8 cellular contexts compared by ENCODE assay signal in the genomic region with DNA sequence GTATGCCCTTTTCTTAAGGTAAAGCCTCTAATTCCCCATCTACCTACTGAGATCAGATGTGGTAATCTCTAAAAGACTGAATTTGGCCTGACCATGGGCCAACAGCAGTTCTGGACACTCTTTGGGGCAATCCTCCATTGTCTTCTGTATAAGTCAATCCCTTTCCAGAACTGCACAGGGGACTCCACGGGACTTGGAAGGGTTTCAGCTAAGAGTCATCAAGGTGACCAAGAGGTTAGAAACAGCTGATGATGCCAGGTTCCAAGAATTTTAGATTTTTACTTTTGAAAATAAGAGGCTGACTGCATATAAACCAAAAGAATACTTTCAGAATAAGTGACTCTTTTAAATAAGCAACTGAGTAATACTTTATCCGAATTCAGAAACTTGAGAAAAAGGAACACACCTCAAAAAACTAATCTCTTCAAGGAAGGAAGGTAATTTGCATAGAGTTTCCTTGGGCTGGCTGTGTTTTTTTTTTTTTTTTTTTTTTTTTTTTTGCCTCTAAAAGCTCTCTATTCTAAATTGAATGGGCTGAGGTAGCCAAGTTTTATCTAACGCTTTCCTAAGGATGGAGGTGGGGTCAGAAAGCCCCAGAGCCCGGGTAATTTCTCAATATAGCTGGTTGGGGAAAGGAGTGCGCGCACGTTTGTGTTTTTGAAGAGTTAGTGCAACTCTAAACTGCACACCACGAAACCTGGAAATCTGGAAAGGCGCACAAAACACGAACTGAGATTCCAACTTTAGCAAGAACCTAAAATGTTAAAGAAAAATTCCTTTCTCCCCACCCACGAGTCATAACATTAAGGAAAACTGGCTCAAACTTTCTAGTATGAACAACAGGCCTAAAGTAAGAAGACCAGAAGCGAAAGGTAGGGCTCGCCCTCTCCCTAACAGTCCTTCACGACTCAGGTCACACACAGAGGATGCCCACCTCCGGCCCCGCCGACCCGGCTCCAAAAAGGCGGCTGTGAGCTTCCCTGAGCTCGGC. TPM values are rescaled to one million over a fixed set of nuclear protein-coding genes. Genes with fewer than 3 reads are reported as not detected.
DNase-seq lines count a peak whose midpoint lies in the region; ATAC-seq and TF ChIP-seq lines count a peak whose summit lies in the region.

No MANE protein-coding gene starts in this region.

- H3K27me3 ChIP-seq in BLaER1 treated with 17β-estradiol and CSF1 and Interleukin-3, amounts not matched to agents 10 nM and 100 nM, result no peaks in the 10 kb centered on the region

- H3K4me3 ChIP-seq in BLaER1 treated with 17β-estradiol and CSF1 and Interleukin-3, amounts not matched to agents 10 nM and 100 nM, result peak overlapping the region; percentile 78 to 96 (median 84)

- DNase-seq in caudate nucleus (lab: John Stamatoyannopoulos, UW) (no peak), mesothelial cell of epicardium (ENCODE audit: low spot score in 2 of 2, unreplicated experiment in 2 of 2) (no peak), anterior cingulate cortex (lab: John Stamatoyannopoulos, UW) (no peak)
- no peak for DNase-seq in central memory CD4-positive, alpha-beta T cell

- H3K9me3 Mint-ChIP-seq in IgD-negative memory B cell (no peaks in the 10 kb centered on the region), mesothelial cell of epicardium (no peaks in the 10 kb centered on the region)

- no peaks in the 10 kb centered on the region for H3K9me3 ChIP-seq in BLaER1 treated with 17β-estradiol and CSF1 and Interleukin-3, amounts not matched to agents 10 nM and 100 nM (replicated peaks in 1 of 11)

- H3K36me3 ChIP-seq in BLaER1 treated with 17β-estradiol and CSF1 and Interleukin-3, amounts not matched to agents 10 nM and 100 nM, result peaks cover 57 to 80% (median 74%) of the 10 kb centered on the region in 11 experiments

- no peak for TF ChIP-seq CTCF in mesothelial cell of epicardium (IDR thresholded peaks at IDR 0.05; ENCODE audit: unreplicated experiment)

- H3K9ac ChIP-seq in BLaER1 treated with 17β-estradiol and CSF1 and Interleukin-3, amounts not matched to agents 10 nM and 100 nM, result peak overlapping the region; percentile 97 to 99 (median 98)

- H3K27ac ChIP-seq in BLaER1 treated with 17β-estradiol and CSF1 and Interleukin-3, amounts not matched to agents 10 nM and 100 nM, result peak overlapping the region; percentile 97 to 100 (median 99)
- H3K27ac ChIP-seq in caudate nucleus (ENCODE audit: low read depth, low read length), result peak overlapping the region; percentile 95

- H4K20me1 ChIP-seq in BLaER1 treated with 17β-estradiol and CSF1 and Interleukin-3, amounts not matched to agents 10 nM and 100 nM, result peaks cover 58 to 62% (median 60%) of the 10 kb centered on the region in 11 experiments

- H3K4me3 Mint-ChIP-seq in IgD-negative memory B cell (peak overlapping the region; percentile 89 to 97 (median 92)), mesothelial cell of epicardium (peak overlapping the region; percentile 92)

- no peak for ATAC-seq in HG02759 (IDR thresholded peaks at IDR 0.05; ENCODE audit: unreplicated experiment)
- ATAC-seq in GM19452 (IDR thresholded peaks at IDR 0.05; ENCODE audit: unreplicated experiment), result no peak

- H3K27me3 Mint-ChIP-seq in IgD-negative memory B cell (no peaks in the 10 kb centered on the region), mesothelial cell of epicardium (ENCODE audit: low read depth) (no peaks in the 10 kb centered on the region)

- peaks cover 19 to 41% (median 29%) of the 10 kb centered on the region in 10 experiments for H3K4me1 ChIP-seq in BLaER1 treated with 17β-estradiol and CSF1 and Interleukin-3, amounts not matched to agents 10 nM and 100 nM

- peaks cover 37 to 45% (median 42%) of the 10 kb centered on the region in 3 donors for H3K4me1 Mint-ChIP-seq in IgD-negative memory B cell
- peaks cover 38% of the 10 kb centered on the region for H3K4me1 Mint-ChIP-seq in mesothelial cell of epicardium

- H3K27ac Mint-ChIP-seq in IgD-negative memory B cell, result peak overlapping the region; percentile 82 to 96 (median 88)
- peak overlapping the region; percentile 98 for H3K27ac Mint-ChIP-seq in mesothelial cell of epicardium

- H3K36me3 Mint-ChIP-seq in IgD-negative memory B cell, result peaks cover 16% of the 10 kb centered on the region
- peaks cover 21% of the 10 kb centered on the region for H3K36me3 Mint-ChIP-seq in mesothelial cell of epicardium

- peak overlapping the region; percentile 80 to 99 (median 96) for H3K4me2 ChIP-seq in BLaER1 treated with 17β-estradiol and CSF1 and Interleukin-3, amounts not matched to agents 10 nM and 100 nM

RNA-seq across cellular contexts. Expression of gene VCP, which starts 1.3 kb away (rescaled TPM):
- 200 TPM for polyA plus RNA-seq in IgD-negative memory B cell
- 313 to 318 TPM (median 317 TPM) in 3 replicates for total RNA-seq in mesothelial cell of epicardium

RNA-seq across cellular contexts. Expression of gene FANCG, which starts 8.6 kb away (rescaled TPM):
- polyA plus RNA-seq in IgD-negative memory B cell, result 15.9 TPM
- 48.8 to 52.2 TPM (median 51.8 TPM) in 3 replicates for total RNA-seq in mesothelial cell of epicardium

RNA-seq across cellular contexts. Expression of gene PIGO, which starts 25.3 kb away (rescaled TPM):
- 23.9 TPM for polyA plus RNA-seq in IgD-negative memory B cell
- 28.4 to 31.2 TPM (median 28.9 TPM) in 3 replicates for total RNA-seq in mesothelial cell of epicardium

RNA-seq across cellular contexts. Expression of gene STOML2, which starts 31.8 kb away (rescaled TPM):
- 89.9 TPM for polyA plus RNA-seq in IgD-negative memory B cell
- 92.2 to 95.3 TPM (median 93.4 TPM) in 3 replicates for total RNA-seq in mesothelial cell of epicardium

RNA-seq across cellular contexts. Expression of gene ATOSB, which starts 44.5 kb away (rescaled TPM):
- 3.5 TPM for polyA plus RNA-seq in IgD-negative memory B cell
- total RNA-seq in mesothelial cell of epicardium, result 19.2 to 21.7 TPM (median 21.0 TPM) in 3 replicates
